25 cellular contexts compared by ENCODE assay signal in the genomic region with DNA sequence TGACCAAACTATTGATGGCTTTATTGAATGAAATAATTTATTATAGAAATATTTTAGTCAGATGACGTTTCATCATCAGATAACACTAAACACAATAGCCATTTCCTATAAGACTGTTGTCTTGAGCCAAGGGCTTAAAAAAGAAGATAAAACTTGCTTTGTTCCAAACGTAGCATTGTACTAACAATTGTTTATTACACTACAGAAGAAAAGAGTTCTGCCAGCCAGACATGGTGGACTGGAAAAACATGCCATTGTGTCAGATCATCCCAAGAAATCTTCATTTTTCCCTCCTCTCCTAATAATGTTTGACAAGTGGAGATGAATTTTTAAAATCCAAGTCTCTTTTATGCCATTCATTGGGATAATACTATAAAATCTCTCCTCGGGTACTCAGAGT.
"Had no signal": no experiment of that assay in that cellular context is flagged by ENCODE, and none has a peak within 500 bp of the region (broad histone marks: within the 10 kb centered on the region; RNA-seq: fewer than 3 reads in every experiment).

No MANE protein-coding gene starts in this region.

- H3K36me3 Mint-ChIP-seq: natural killer cell, neural progenitor cell had no signal

- ATAC-seq: natural killer cell; right cardiac atrium; sciatic nerve; stimulated activated naive B cell treated with anti-CD40 and anti-IgM and Interleukin-4, amounts not matched to agents 10 μg/mL and 1 μg/mL and 100 μg/mL, for 72 hours had no signal

- H3K4me1 Mint-ChIP-seq: naive B cell, neural progenitor cell had no signal

- H3K4me3 Mint-ChIP-seq: memory B cell; naive B cell; natural killer cell; nephron progenitor cell; neural progenitor cell; stimulated activated naive B cell treated with anti-CD40 and anti-IgM and Interleukin-4, amounts not matched to agents 10 μg/mL and 1 μg/mL and 100 μg/mL, for 72 hours; stimulated activated naive CD8-positive, alpha-beta T cell treated with anti-CD3 and anti-CD28 coated beads, Interleukin-15, Interleukin-2, amounts not matched to agents 100 ng/mL and 50 ng/mL, for 24 hours; type B pancreatic cell had no signal

- H3K4me1 ChIP-seq: neural progenitor cell, parathyroid adenoma, tibial nerve, uterus had no signal

- H3K27me3 Mint-ChIP-seq: memory B cell; naive B cell; progenitor cell of endocrine pancreas; stimulated activated naive B cell treated with anti-CD40 and anti-IgM and Interleukin-4, amounts not matched to agents 10 μg/mL and 1 μg/mL and 100 μg/mL, for 72 hours; stimulated activated naive CD8-positive, alpha-beta T cell treated with anti-CD3 and anti-CD28 coated beads, Interleukin-15, Interleukin-2, amounts not matched to agents 100 ng/mL and 50 ng/mL, for 24 hours; type B pancreatic cell had no signal

- H3K27ac ChIP-seq: hepatocyte, neural progenitor cell, neutrophil, parathyroid adenoma, skin epidermis, tibial nerve, uterus had no signal

- H3K4me3 ChIP-seq: hepatocyte, left ventricle myocardium inferior, lung, neural progenitor cell, skin epidermis, tibial nerve, uterus had no signal

- H3K36me3 ChIP-seq: left ventricle myocardium inferior, neural progenitor cell, neutrophil, tibial nerve, uterus had no signal

- DNase-seq: islet precursor cell; left ventricle myocardium inferior; naive B cell; natural killer cell; nephron progenitor cell; occipital lobe; right cardiac atrium; stimulated activated CD4-positive, alpha-beta T cell treated with anti-CD3 and anti-CD28 coated beads, Interleukin-12 subunit alpha, Interleukin-12 subunit beta, amount 100 ng/mL, for 4 hours; stimulated activated CD4-positive, alpha-beta T cell treated with anti-CD3 and anti-CD28 coated beads, Interleukin-15, amount 100 ng/mL, for 24 hours; stimulated activated CD4-positive, alpha-beta T cell treated with anti-CD3 and anti-CD28 coated beads, Interleukin-2, amount 100 ng/mL, for 24 hours; stimulated activated CD4-positive, alpha-beta T cell treated with anti-CD3 and anti-CD28 coated beads, Interleukin-4, amount 100 ng/mL, for 1 hour; stimulated activated naive B cell treated with anti-CD40 and anti-IgM and Interleukin-4, amounts not matched to agents 10 μg/mL and 1 μg/mL and 100 μg/mL, for 72 hours; uterus had no signal

- H3K27ac Mint-ChIP-seq: memory B cell; naive B cell; nephron progenitor cell; neural progenitor cell; progenitor cell of endocrine pancreas; stimulated activated naive B cell treated with anti-CD40 and anti-IgM and Interleukin-4, amounts not matched to agents 10 μg/mL and 1 μg/mL and 100 μg/mL, for 72 hours; stimulated activated naive CD8-positive, alpha-beta T cell treated with anti-CD3 and anti-CD28 coated beads, Interleukin-15, Interleukin-2, amounts not matched to agents 100 ng/mL and 50 ng/mL, for 24 hours; type B pancreatic cell had no signal

- H3K9me3 ChIP-seq: left ventricle myocardium inferior, neutrophil, uterus had no signal

- H3K27me3 ChIP-seq: hepatocyte, neural progenitor cell, neutrophil, tibial nerve, uterus had no signal

- H3K9me3 Mint-ChIP-seq: memory B cell; naive B cell; natural killer cell; nephron progenitor cell; neural progenitor cell; stimulated activated naive B cell treated with anti-CD40 and anti-IgM and Interleukin-4, amounts not matched to agents 10 μg/mL and 1 μg/mL and 100 μg/mL, for 72 hours; stimulated activated naive CD8-positive, alpha-beta T cell treated with anti-CD3 and anti-CD28 coated beads, Interleukin-15, Interleukin-2, amounts not matched to agents 100 ng/mL and 50 ng/mL, for 24 hours; type B pancreatic cell had no signal
